1 cellular context compared by ENCODE assay signal in genomic region chr1:227742738-227743715, GRCh38.
TF ChIP-seq lines count a peak whose summit lies in the region.

No MANE protein-coding gene starts in this region.

TF ChIP-seq in HepG2, 621 proteins besides CTCF, POLR2A, EP300 and RAD21:
- TF ChIP-seq ZNF563 (CRISPR knock-in tag; IDR thresholded peaks at IDR 0.05) (no peak), TRIM22 (IDR thresholded peaks at IDR 0.05) (no peak), ZNF7 (CRISPR knock-in tag; IDR thresholded peaks at IDR 0.05) (no peak), ZNF296 (CRISPR knock-in tag; conservative IDR thresholded peaks at IDR 0.05) (no peak), ZSCAN30 (CRISPR knock-in tag; IDR thresholded peaks at IDR 0.05) (no peak), KDM6A (CRISPR knock-in tag; IDR thresholded peaks at IDR 0.05; ENCODE audit: low read depth) (no peak), ZNF354B (CRISPR knock-in tag; IDR thresholded peaks at IDR 0.05) (no peak), TOE1 (CRISPR knock-in tag; IDR thresholded peaks at IDR 0.05) (no peak), GPBP1L1 (CRISPR knock-in tag; IDR thresholded peaks at IDR 0.05) (no peak), ZNF20 (CRISPR knock-in tag; IDR thresholded peaks at IDR 0.05) (no peak), GATAD2A (CRISPR knock-in tag; IDR thresholded peaks at IDR 0.05) (no peak), MLLT10 (CRISPR knock-in tag; IDR thresholded peaks at IDR 0.05) (no peak), ZNF740 (CRISPR knock-in tag; IDR thresholded peaks at IDR 0.05) (no peak), ZNF552 (CRISPR knock-in tag; IDR thresholded peaks at IDR 0.05; ENCODE audit: borderline replicate concordance) (no peak), ZFAT (CRISPR knock-in tag; conservative IDR thresholded peaks at IDR 0.05) (no peak), ZNF609 (CRISPR knock-in tag; IDR thresholded peaks at IDR 0.05; ENCODE audit: borderline replicate concordance) (no peak), ZBTB34 (CRISPR knock-in tag; IDR thresholded peaks at IDR 0.05) (no peak), NFIC (IDR thresholded peaks at IDR 0.05; ENCODE audit: low read length) (no peak), PTBP1 (IDR thresholded peaks at IDR 0.05; ENCODE audit: low read depth, low read length, poor library complexity, severe bottlenecking) (no peak), ZNF766 (CRISPR knock-in tag; IDR thresholded peaks at IDR 0.05; ENCODE audit: borderline replicate concordance) (no peak)
